ENCODE assay signal across 31 cellular contexts in the genomic region with DNA sequence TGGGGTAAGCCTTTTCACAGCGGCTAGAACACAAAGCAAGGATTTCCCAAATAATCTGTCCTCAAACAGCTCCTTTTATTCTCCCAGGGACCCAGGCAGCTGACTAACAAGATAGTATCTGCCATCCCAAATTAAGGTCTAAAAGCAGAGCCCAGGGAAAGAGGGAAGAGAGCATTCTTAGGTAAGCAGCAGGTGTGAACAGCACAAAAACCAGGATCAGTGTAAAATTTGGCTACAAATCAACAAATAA.
A peak's percentile ranks its signal among the peaks of the same experiment; 100 is the strongest.
DNase-seq lines count a peak whose midpoint lies in the region; ATAC-seq and TF ChIP-seq lines count a peak whose summit lies in the region.
"Had no signal": no experiment of that assay in that cellular context is flagged by ENCODE, and none has a peak within 500 bp of the region (broad histone marks: within the 10 kb centered on the region; RNA-seq: fewer than 3 reads in every experiment).

No MANE protein-coding gene starts in this region.

- H3K4me1 Mint-ChIP-seq in neural progenitor cell (no peaks in the 10 kb centered on the region), nephron progenitor cell (no peaks in the 10 kb centered on the region)
- H3K4me1 Mint-ChIP-seq: B cell; CD14-positive monocyte; CD4-positive, alpha-beta memory T cell; CD4-positive, CD25-positive, alpha-beta regulatory T cell; CD8-positive, alpha-beta memory T cell had no signal

- no peaks in the 10 kb centered on the region for H3K9me3 ChIP-seq in neural progenitor cell (ENCODE audit: low read depth)
- H3K9me3 ChIP-seq: A549; BE2C; BLaER1; BLaER1 treated with 17β-estradiol and CSF1 and Interleukin-3, amounts not matched to agents 10 nM and 100 nM; Caco-2 had no signal

- H3K9ac ChIP-seq in neural progenitor cell: no peak overlapping the region
- H3K9ac ChIP-seq: BLaER1; BLaER1 treated with 17β-estradiol and CSF1 and Interleukin-3, amounts not matched to agents 10 nM and 100 nM had no signal

- no peaks in the 10 kb centered on the region for H3K27me3 ChIP-seq in neural progenitor cell
- H3K27me3 ChIP-seq: BE2C; BLaER1; BLaER1 treated with 17β-estradiol and CSF1 and Interleukin-3, amounts not matched to agents 10 nM and 100 nM had no signal

- no peaks in the 10 kb centered on the region for H3K79me2 ChIP-seq in neural progenitor cell (ENCODE audit: low read depth)

- no peak for TF ChIP-seq CTCF in neural progenitor cell (IDR thresholded peaks at IDR 0.05)
- TF ChIP-seq CTCF in nephron progenitor cell (IDR thresholded peaks at IDR 0.05): no peak

- H3K36me3 Mint-ChIP-seq in neural progenitor cell (no peaks in the 10 kb centered on the region), nephron progenitor cell (ENCODE audit: low read depth) (no peaks in the 10 kb centered on the region)
- H3K36me3 Mint-ChIP-seq: CD14-positive monocyte; CD4-positive, alpha-beta memory T cell; CD4-positive, CD25-positive, alpha-beta regulatory T cell; CD8-positive, alpha-beta memory T cell; CD8-positive, alpha-beta T cell had no signal

- no peak for ATAC-seq in HG02759 (IDR thresholded peaks at IDR 0.05; ENCODE audit: unreplicated experiment)
- ATAC-seq: CD8-positive, alpha-beta T cell had no signal

- H3K27me3 Mint-ChIP-seq in neural progenitor cell (ENCODE audit: insufficient read depth, low read depth) (no peaks in the 10 kb centered on the region), nephron progenitor cell (ENCODE audit: low read depth, poor library complexity) (peaks cover 4% of the 10 kb centered on the region)
- H3K27me3 Mint-ChIP-seq: B cell; CD4-positive, alpha-beta memory T cell; CD4-positive, alpha-beta T cell; CD4-positive, CD25-positive, alpha-beta regulatory T cell; CD8-positive, alpha-beta memory T cell had no signal

- no peaks in the 10 kb centered on the region for H4K20me1 ChIP-seq in neural progenitor cell (ENCODE audit: low read depth)
- H4K20me1 ChIP-seq: BLaER1; BLaER1 treated with 17β-estradiol and CSF1 and Interleukin-3, amounts not matched to agents 10 nM and 100 nM had no signal

- H3K4me2 ChIP-seq in neural progenitor cell: peak overlapping the region; percentile 48
- H3K4me2 ChIP-seq: A549; BLaER1; BLaER1 treated with 17β-estradiol and CSF1 and Interleukin-3, amounts not matched to agents 10 nM and 100 nM had no signal

- DNase-seq in NCI-H82 (lab: John Stamatoyannopoulos, UW): peak; percentile 56
- DNase-seq in NCI-H82 treated with DMSO at 0.1 percent for 48 hours (lab: John Stamatoyannopoulos, UW; ENCODE audit: unreplicated experiment): peak; percentile 30
- DNase-seq in neural progenitor cell (ENCODE audit: low spot score): peak; percentile 80
- DNase-seq in nephron progenitor cell: no peak
- no peak for DNase-seq in COR-L47 (lab: John Stamatoyannopoulos, UW)
- DNase-seq: 8988T; ACHN; AML-193; BE2C; C1 segment of cervical spinal cord; Caco-2; Calu3; CD4-positive, alpha-beta memory T cell; CD4-positive, alpha-beta T cell; CD4-positive, CD25-positive, alpha-beta regulatory T cell; CD8-positive, alpha-beta memory T cell; CD8-positive, alpha-beta T cell; DMS 273 treated with DMSO at 0.1 percent for 48 hours; DMS153; DMS79; DMS79 treated with DMSO at 0.1 percent for 48 hours; DND-41; EL had no signal

- peaks cover 5% of the 10 kb centered on the region for H3F3A ChIP-seq in neural progenitor cell (ENCODE audit: low read depth)

- H3K27ac Mint-ChIP-seq in neural progenitor cell (no peak overlapping the region), nephron progenitor cell (no peak overlapping the region)
- H3K27ac Mint-ChIP-seq: B cell; CD14-positive monocyte; CD4-positive, alpha-beta memory T cell; CD4-positive, alpha-beta T cell; CD4-positive, CD25-positive, alpha-beta regulatory T cell; CD8-positive, alpha-beta memory T cell; CD8-positive, alpha-beta T cell had no signal

- H3K27ac ChIP-seq in neural progenitor cell: no peak overlapping the region
- H3K27ac ChIP-seq: 22Rv1; A549; BLaER1; BLaER1 treated with 17β-estradiol and CSF1 and Interleukin-3, amounts not matched to agents 10 nM and 100 nM; C4-2B had no signal

- H3K4me3 Mint-ChIP-seq in neural progenitor cell (no peak overlapping the region), nephron progenitor cell (no peak overlapping the region)
- H3K4me3 Mint-ChIP-seq: B cell; CD14-positive monocyte; CD4-positive, alpha-beta memory T cell; CD4-positive, alpha-beta T cell; CD4-positive, CD25-positive, alpha-beta regulatory T cell; CD8-positive, alpha-beta memory T cell; CD8-positive, alpha-beta T cell had no signal

- peaks cover 28% of the 10 kb centered on the region for H3K4me1 ChIP-seq in neural progenitor cell
- H3K4me1 ChIP-seq: A549; BE2C; BLaER1; BLaER1 treated with 17β-estradiol and CSF1 and Interleukin-3, amounts not matched to agents 10 nM and 100 nM; Caco-2 had no signal

- H3K36me3 ChIP-seq in neural progenitor cell: no peaks in the 10 kb centered on the region
- H3K36me3 ChIP-seq: BE2C; BLaER1; BLaER1 treated with 17β-estradiol and CSF1 and Interleukin-3, amounts not matched to agents 10 nM and 100 nM had no signal

- no peak overlapping the region for H3K4me3 ChIP-seq in neural progenitor cell
- H3K4me3 ChIP-seq: A549; BLaER1; BLaER1 treated with 17β-estradiol and CSF1 and Interleukin-3, amounts not matched to agents 10 nM and 100 nM had no signal

- no peaks in the 10 kb centered on the region for H3K9me3 Mint-ChIP-seq in neural progenitor cell
- H3K9me3 Mint-ChIP-seq in nephron progenitor cell: no peaks in the 10 kb centered on the region
- H3K9me3 Mint-ChIP-seq: CD14-positive monocyte; CD4-positive, alpha-beta memory T cell; CD4-positive, alpha-beta T cell; CD8-positive, alpha-beta memory T cell; CD8-positive, alpha-beta T cell had no signal

- H2AFZ ChIP-seq in neural progenitor cell (replicated peaks): no peak overlapping the region

Comparison
In these comparisons a context has a peak if more than half of its experiments do, and no peak if none do; other contexts are left out.
1. DNase-seq: peak in NCI-H82 (single experiment), NCI-H82 treated with DMSO at 0.1 percent for 48 hours (single experiment) and neural progenitor cell (single experiment); none in nephron progenitor cell (single experiment) and COR-L47 (single experiment).